Comparison of ENCODE assay signal across 21 cellular contexts in the genomic region with DNA sequence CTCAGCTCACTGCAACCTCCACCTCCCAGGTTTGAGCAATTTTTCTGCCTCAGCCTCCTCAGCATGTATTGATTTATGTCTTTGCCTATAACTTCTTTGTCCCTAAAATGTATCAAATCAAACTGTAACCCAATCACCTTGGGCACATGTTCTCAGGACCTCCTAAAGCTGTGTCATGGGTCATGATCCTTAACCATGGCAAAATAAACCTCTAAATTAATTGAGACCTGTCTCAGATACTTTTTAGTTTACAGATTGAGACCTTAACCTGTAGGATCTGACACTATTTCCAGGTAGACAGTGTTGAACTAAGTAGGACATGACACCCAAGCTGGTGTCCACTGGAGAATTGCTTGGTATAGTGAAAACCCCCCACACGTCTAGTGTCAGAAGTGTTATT. TPM values are rescaled to one million over a fixed set of nuclear protein-coding genes. Genes with fewer than 3 reads are reported as not detected.
A peak's percentile ranks its signal among the peaks of the same experiment; 100 is the strongest.
DNase-seq lines count a peak whose midpoint lies in the region; ATAC-seq and TF ChIP-seq lines count a peak whose summit lies in the region.
"Had no signal": no experiment of that assay in that cellular context is flagged by ENCODE, and none has a peak within 500 bp of the region (broad histone marks: within the 10 kb centered on the region; RNA-seq: fewer than 3 reads in every experiment).

No MANE protein-coding gene starts in this region.

- no peaks in the 10 kb centered on the region for H3K4me1 ChIP-seq in adrenal gland (replicated peaks in 1 of 2)
- H3K4me1 ChIP-seq: BE2C had no signal

- H3K27ac Mint-ChIP-seq in activated naive CD8-positive, alpha-beta T cell: peak overlapping the region; percentile 54
- no peak overlapping the region for H3K27ac Mint-ChIP-seq in activated naive CD8-positive, alpha-beta T cell treated with anti-CD3 and anti-CD28 coated beads, Interleukin-2, amount 50 U/mL, for 24 hours
- no peak overlapping the region for H3K27ac Mint-ChIP-seq in T-helper 17 cell
- H3K27ac Mint-ChIP-seq in immature natural killer cell: no peak overlapping the region
- peak overlapping the region; percentile 9 for H3K27ac Mint-ChIP-seq in nephron progenitor cell
- no peak overlapping the region for H3K27ac Mint-ChIP-seq in stimulated activated effector memory CD8-positive, alpha-beta T cell treated with anti-CD3 and anti-CD28 coated beads, Interleukin-12 subunit alpha, Interleukin-12 subunit beta, amount 100 ng/mL, for 72 hours
- H3K27ac Mint-ChIP-seq: CD14-positive monocyte; CD4-positive, CD25-positive, alpha-beta regulatory T cell; CD8-positive, alpha-beta T cell had no signal

- intact Hi-C loops in adrenal gland (cut with DNase I): no loop called here

- H3K4me3 Mint-ChIP-seq in activated naive CD8-positive, alpha-beta T cell: no peak overlapping the region
- H3K4me3 Mint-ChIP-seq in activated naive CD8-positive, alpha-beta T cell treated with anti-CD3 and anti-CD28 coated beads, Interleukin-2, amount 50 U/mL, for 24 hours: no peak overlapping the region
- H3K4me3 Mint-ChIP-seq in T-helper 17 cell: peak overlapping the region; percentile 19
- peak overlapping the region in 3 of 5 donors; percentile 19 to 51 (median 31) for H3K4me3 Mint-ChIP-seq in immature natural killer cell
- H3K4me3 Mint-ChIP-seq in nephron progenitor cell: no peak overlapping the region
- no peak overlapping the region for H3K4me3 Mint-ChIP-seq in stimulated activated effector memory CD8-positive, alpha-beta T cell treated with anti-CD3 and anti-CD28 coated beads, Interleukin-12 subunit alpha, Interleukin-12 subunit beta, amount 100 ng/mL, for 72 hours
- H3K4me3 Mint-ChIP-seq: CD8-positive, alpha-beta T cell had no signal

- H3K36me3 ChIP-seq in adrenal gland (replicated peaks in 1 of 2): no peaks in the 10 kb centered on the region
- H3K36me3 ChIP-seq: BE2C, BLaER1 had no signal

- H3K9me3 Mint-ChIP-seq in activated naive CD8-positive, alpha-beta T cell (ENCODE audit: low read depth): no peaks in the 10 kb centered on the region
- H3K9me3 Mint-ChIP-seq in activated naive CD8-positive, alpha-beta T cell treated with anti-CD3 and anti-CD28 coated beads, Interleukin-2, amount 50 U/mL, for 24 hours: peaks cover 7% of the 10 kb centered on the region
- H3K9me3 Mint-ChIP-seq in immature natural killer cell (peaks cover 0 to 16% (median 4%) of the 10 kb centered on the region in 6 donors), nephron progenitor cell (peaks cover 40% of the 10 kb centered on the region)
- no peaks in the 10 kb centered on the region for H3K9me3 Mint-ChIP-seq in stimulated activated effector memory CD8-positive, alpha-beta T cell treated with anti-CD3 and anti-CD28 coated beads, Interleukin-12 subunit alpha, Interleukin-12 subunit beta, amount 100 ng/mL, for 72 hours
- H3K9me3 Mint-ChIP-seq: CD8-positive, alpha-beta T cell had no signal

- no peak for DNase-seq in activated naive CD8-positive, alpha-beta T cell treated with anti-CD3 and anti-CD28 coated beads, Interleukin-2, amount 50 U/mL, for 24 hours
- DNase-seq in T-helper 17 cell (no peak), immature natural killer cell (no peak), nephron progenitor cell (no peak), NCI-H2171 treated with DMSO at 0.1 percent for 48 hours (lab: John Stamatoyannopoulos, UW) (no peak), adrenal gland (no peak)
- no peak for DNase-seq in stimulated activated effector memory CD8-positive, alpha-beta T cell treated with anti-CD3 and anti-CD28 coated beads, Interleukin-12 subunit alpha, Interleukin-12 subunit beta, amount 100 ng/mL, for 72 hours (ENCODE audit: low spot score in 2 of 2)
- DNase-seq: 8988T; ACHN; BE2C; C1 segment of cervical spinal cord; Caco-2; Calu3; CD4-positive, CD25-positive, alpha-beta regulatory T cell; CD8-positive, alpha-beta T cell; DMS79 treated with DMSO at 0.1 percent for 48 hours; GF-D8 had no signal

- no peak overlapping the region for H3K4me3 ChIP-seq in adrenal gland
- H3K4me3 ChIP-seq: BLaER1 had no signal

- 67 to 88% (median 81%) methylated on average over 1 of the region's 1 CpG for WGBS in adrenal gland, 4 donors

- peaks cover 33% of the 10 kb centered on the region for H3K4me1 Mint-ChIP-seq in activated naive CD8-positive, alpha-beta T cell (ENCODE audit: low read depth)
- peaks cover 21% of the 10 kb centered on the region for H3K4me1 Mint-ChIP-seq in activated naive CD8-positive, alpha-beta T cell treated with anti-CD3 and anti-CD28 coated beads, Interleukin-2, amount 50 U/mL, for 24 hours
- H3K4me1 Mint-ChIP-seq in T-helper 17 cell: peaks cover 17% of the 10 kb centered on the region
- H3K4me1 Mint-ChIP-seq in immature natural killer cell: peaks cover 23 to 32% of the 10 kb centered on the region in 2 donors
- H3K4me1 Mint-ChIP-seq in nephron progenitor cell: peaks cover 28% of the 10 kb centered on the region
- H3K4me1 Mint-ChIP-seq in stimulated activated effector memory CD8-positive, alpha-beta T cell treated with anti-CD3 and anti-CD28 coated beads, Interleukin-12 subunit alpha, Interleukin-12 subunit beta, amount 100 ng/mL, for 72 hours: peaks cover 17% of the 10 kb centered on the region

- no peaks in the 10 kb centered on the region for H3K9me3 ChIP-seq in T-helper 17 cell (ENCODE audit: control insufficient read depth, low read length, poor library complexity, severe bottlenecking)
- H3K9me3 ChIP-seq in adrenal gland (replicated peaks in 1 of 3): no peaks in the 10 kb centered on the region
- H3K9me3 ChIP-seq: BE2C, Caco-2 had no signal

- peaks cover 11% of the 10 kb centered on the region for H3K36me3 Mint-ChIP-seq in activated naive CD8-positive, alpha-beta T cell
- no peaks in the 10 kb centered on the region for H3K36me3 Mint-ChIP-seq in activated naive CD8-positive, alpha-beta T cell treated with anti-CD3 and anti-CD28 coated beads, Interleukin-2, amount 50 U/mL, for 24 hours (ENCODE audit: low read depth)
- H3K36me3 Mint-ChIP-seq in T-helper 17 cell (ENCODE audit: low read depth) (no peaks in the 10 kb centered on the region), immature natural killer cell (peaks cover 13 to 17% (median 16%) of the 10 kb centered on the region in 3 donors), nephron progenitor cell (ENCODE audit: low read depth) (peaks cover 12% of the 10 kb centered on the region)
- H3K36me3 Mint-ChIP-seq in stimulated activated effector memory CD8-positive, alpha-beta T cell treated with anti-CD3 and anti-CD28 coated beads, Interleukin-12 subunit alpha, Interleukin-12 subunit beta, amount 100 ng/mL, for 72 hours: no peaks in the 10 kb centered on the region

- no peak overlapping the region for H3K27ac ChIP-seq in adrenal gland
- H3K27ac ChIP-seq: BLaER1 had no signal

- TF ChIP-seq POLR2A in adrenal gland (IDR thresholded peaks at IDR 0.05): no peak

- H3K27me3 Mint-ChIP-seq in activated naive CD8-positive, alpha-beta T cell: no peaks in the 10 kb centered on the region
- H3K27me3 Mint-ChIP-seq in activated naive CD8-positive, alpha-beta T cell treated with anti-CD3 and anti-CD28 coated beads, Interleukin-2, amount 50 U/mL, for 24 hours: no peaks in the 10 kb centered on the region
- no peaks in the 10 kb centered on the region for H3K27me3 Mint-ChIP-seq in T-helper 17 cell
- peaks cover 0 to 3% (median 1%) of the 10 kb centered on the region in 3 donors for H3K27me3 Mint-ChIP-seq in immature natural killer cell (ENCODE audit: low read depth in 3 of 3)
- H3K27me3 Mint-ChIP-seq in nephron progenitor cell (ENCODE audit: low read depth, poor library complexity): peaks cover 6% of the 10 kb centered on the region
- H3K27me3 Mint-ChIP-seq: CD4-positive, CD25-positive, alpha-beta regulatory T cell had no signal

- H3K27me3 ChIP-seq in adrenal gland: no peaks in the 10 kb centered on the region
- H3K27me3 ChIP-seq: BLaER1 had no signal

- ATAC-seq in activated naive CD8-positive, alpha-beta T cell treated with anti-CD3 and anti-CD28 coated beads, Interleukin-2, amount 50 U/mL, for 24 hours: no peak
- ATAC-seq in T-helper 17 cell: no peak
- no peak for ATAC-seq in stimulated activated effector memory CD8-positive, alpha-beta T cell treated with anti-CD3 and anti-CD28 coated beads, Interleukin-12 subunit alpha, Interleukin-12 subunit beta, amount 100 ng/mL, for 72 hours
- ATAC-seq: CD8-positive, alpha-beta T cell had no signal

- TF ChIP-seq CTCF in nephron progenitor cell (IDR thresholded peaks at IDR 0.05) (no peak), adrenal gland (IDR thresholded peaks at IDR 0.05) (no peak)

RNA-seq across cellular contexts. Expression of a gene that starts 2.6 kb away (rescaled TPM):
- total RNA-seq in T-helper 17 cell: 1 to 10 TPM; 5.1 to 6.6 TPM
- polyA plus RNA-seq in immature natural killer cell: 1 to 10 TPM in 2 of 3 donors, not detected in 1; 4.1 to 5.5 TPM
- total RNA-seq in adrenal gland: 10 to 100 TPM in 4 of 8 donors, 1 to 10 TPM in 4; 4.7 to 21.4 (median 9.2) TPM
- polyA plus RNA-seq in adrenal gland: 10 to 100 TPM; 14.5 to 27.9 (median 18.1) TPM
- total RNA-seq: A673 had no signal

RNA-seq across cellular contexts. Expression of a gene that starts 19.6 kb away (rescaled TPM):
- total RNA-seq in T-helper 17 cell (10 to 100 TPM; 82.9 to 87.0 TPM), adrenal gland (10 to 100 TPM; 19.0 to 86.1 (median 40.6) TPM)
- polyA plus RNA-seq in immature natural killer cell (10 to 100 TPM; 46.4 to 73.0 (median 48.3) TPM), adrenal gland (10 to 100 TPM; 22.0 to 34.0 (median 30.3) TPM)

RNA-seq across cellular contexts. Expression of a gene that starts 45.1 kb away (rescaled TPM):
- 1 to 10 TPM; 2.1 to 2.3 TPM for total RNA-seq in T-helper 17 cell
- polyA plus RNA-seq in immature natural killer cell: 1 to 10 TPM; 2.0 to 4.7 (median 4.2) TPM
- total RNA-seq in adrenal gland: 10 to 100 TPM; 12.2 to 45.1 (median 25.3) TPM
- 10 to 100 TPM in 2 of 3 donors, 1 to 10 TPM in 1; 9.2 to 18.0 (median 16.4) TPM for polyA plus RNA-seq in adrenal gland

RNA-seq across cellular contexts. Expression of a gene that starts 45.2 kb away (rescaled TPM):
- 1 to 10 TPM in 1 of 2 donors, not detected in 1; 1.6 TPM for total RNA-seq in T-helper 17 cell
- 1 to 10 TPM; 1.2 to 1.8 (median 1.7) TPM for polyA plus RNA-seq in immature natural killer cell
- 10 to 100 TPM in 1 of 8 donors, 1 to 10 TPM in 6, under 1 TPM in 1; 0.78 to 10.1 (median 3.6) TPM for total RNA-seq in adrenal gland
- 1 to 10 TPM; 1.7 to 3.9 (median 2.7) TPM for polyA plus RNA-seq in adrenal gland

Comparison
In these comparisons a context has a peak if more than half of its experiments do, and no peak if none do; other contexts are left out.
1. H3K27ac Mint-ChIP-seq: peak in activated naive CD8-positive, alpha-beta T cell (single experiment) and nephron progenitor cell (single experiment); none in activated naive CD8-positive, alpha-beta T cell treated with anti-CD3 and anti-CD28 coated beads, Interleukin-2, amount 50 U/mL, for 24 hours (single experiment), T-helper 17 cell (single experiment), immature natural killer cell (0 of 6) and stimulated activated effector memory CD8-positive, alpha-beta T cell treated with anti-CD3 and anti-CD28 coated beads, Interleukin-12 subunit alpha, Interleukin-12 subunit beta, amount 100 ng/mL, for 72 hours (single experiment).
2. H3K4me3 Mint-ChIP-seq: peak in T-helper 17 cell (single experiment) and immature natural killer cell (3 of 5); none in activated naive CD8-positive, alpha-beta T cell (single experiment), activated naive CD8-positive, alpha-beta T cell treated with anti-CD3 and anti-CD28 coated beads, Interleukin-2, amount 50 U/mL, for 24 hours (single experiment), nephron progenitor cell (single experiment) and stimulated activated effector memory CD8-positive, alpha-beta T cell treated with anti-CD3 and anti-CD28 coated beads, Interleukin-12 subunit alpha, Interleukin-12 subunit beta, amount 100 ng/mL, for 72 hours (single experiment).